13 cellular contexts compared by ENCODE assay signal in genomic region chr3:183158113-183158512, GRCh38. TPM values are rescaled to one million over a fixed set of nuclear protein-coding genes. Genes with fewer than 3 reads are reported as not detected.
DNase-seq lines count a peak whose midpoint lies in the region; ATAC-seq and TF ChIP-seq lines count a peak whose summit lies in the region.
"Had no signal": no experiment of that assay in that cellular context is flagged by ENCODE, and none has a peak within 500 bp of the region (broad histone marks: within the 10 kb centered on the region; RNA-seq: fewer than 3 reads in every experiment).

No MANE protein-coding gene starts in this region.

- H3K27ac Mint-ChIP-seq in naive thymus-derived CD4-positive, alpha-beta T cell: no peak overlapping the region
- no peak overlapping the region for H3K27ac Mint-ChIP-seq in effector memory CD8-positive, alpha-beta T cell
- H3K27ac Mint-ChIP-seq: mesothelial cell of epicardium had no signal

- H3K4me3 Mint-ChIP-seq in naive thymus-derived CD4-positive, alpha-beta T cell: no peak overlapping the region
- H3K4me3 Mint-ChIP-seq in effector memory CD8-positive, alpha-beta T cell: no peak overlapping the region
- H3K4me3 Mint-ChIP-seq: CD14-positive monocyte, mesothelial cell of epicardium had no signal

- H3K9me3 Mint-ChIP-seq in naive thymus-derived CD4-positive, alpha-beta T cell: no peaks in the 10 kb centered on the region
- no peaks in the 10 kb centered on the region for H3K9me3 Mint-ChIP-seq in effector memory CD8-positive, alpha-beta T cell
- H3K9me3 Mint-ChIP-seq: mesothelial cell of epicardium had no signal

- H3K36me3 ChIP-seq in naive thymus-derived CD4-positive, alpha-beta T cell (ENCODE audit: control insufficient read depth in 2 of 3, insufficient read depth in 3 of 3, low read length in 3 of 3): peaks cover 0 to 4% (median 0%) of the 10 kb centered on the region in 3 experiments
- H3K36me3 ChIP-seq: esophagus squamous epithelium had no signal

- H3K36me3 Mint-ChIP-seq in naive thymus-derived CD4-positive, alpha-beta T cell: peaks cover 0 to 9% (median 0%) of the 10 kb centered on the region in 5 donors
- peaks cover 2% of the 10 kb centered on the region for H3K36me3 Mint-ChIP-seq in effector memory CD8-positive, alpha-beta T cell (ENCODE audit: insufficient read depth)
- H3K36me3 Mint-ChIP-seq: mesothelial cell of epicardium had no signal

- H3K9me3 ChIP-seq in naive thymus-derived CD4-positive, alpha-beta T cell (ENCODE audit: control insufficient read depth in 2 of 3, low read length in 3 of 3): no peaks in the 10 kb centered on the region
- H3K9me3 ChIP-seq: esophagus squamous epithelium had no signal

- H3K4me1 Mint-ChIP-seq in naive thymus-derived CD4-positive, alpha-beta T cell: peaks cover 7 to 33% (median 9%) of the 10 kb centered on the region in 7 donors
- peaks cover 10 to 11% of the 10 kb centered on the region in 2 donors for H3K4me1 Mint-ChIP-seq in effector memory CD8-positive, alpha-beta T cell (ENCODE audit: low read depth in 2 of 2)

- no peak overlapping the region for H3K4me3 ChIP-seq in naive thymus-derived CD4-positive, alpha-beta T cell (ENCODE audit: low read length)
- H3K4me3 ChIP-seq: esophagus squamous epithelium had no signal

- H3K27me3 ChIP-seq in naive thymus-derived CD4-positive, alpha-beta T cell (ENCODE audit: control insufficient read depth in 2 of 2, insufficient read depth in 2 of 2, low read length in 2 of 2): no peaks in the 10 kb centered on the region

- POLR2A ChIA-PET in naive thymus-derived CD4-positive, alpha-beta T cell (lab: Charles Lee): no interaction called here

- peaks cover 5% of the 10 kb centered on the region in 2 donors for H3K4me1 ChIP-seq in naive thymus-derived CD4-positive, alpha-beta T cell (ENCODE audit: control insufficient read depth in 2 of 2, insufficient read depth in 2 of 2, low read length in 2 of 2)

- DNase-seq in omental fat pad (ENCODE audit: low spot score): no peak
- no peak for DNase-seq in naive thymus-derived CD4-positive, alpha-beta T cell
- no peak for DNase-seq in NAMALWA (ENCODE audit: low spot score)
- DNase-seq in effector memory CD8-positive, alpha-beta T cell: no peak
- DNase-seq: caudate nucleus, esophagus squamous epithelium had no signal

- ATAC-seq in GM18502 (IDR thresholded peaks at IDR 0.05; ENCODE audit: poor library complexity, unreplicated experiment) (peak; percentile 21), GM19397 (IDR thresholded peaks at IDR 0.05; ENCODE audit: unreplicated experiment) (peak; percentile 6), HG02870 (IDR thresholded peaks at IDR 0.05; ENCODE audit: unreplicated experiment) (peak; percentile 15), HG03520 (IDR thresholded peaks at IDR 0.05; ENCODE audit: unreplicated experiment) (peak; percentile 35), omental fat pad (ENCODE audit: low FRiP score) (no peak)
- no peak for ATAC-seq in naive thymus-derived CD4-positive, alpha-beta T cell
- no peak for ATAC-seq in effector memory CD8-positive, alpha-beta T cell (replicated peaks)

- CTCF ChIA-PET in naive thymus-derived CD4-positive, alpha-beta T cell (lab: Charles Lee): no interaction called here

- TF ChIP-seq CTCF in omental fat pad (IDR thresholded peaks at IDR 0.05): no peak

- no peaks in the 10 kb centered on the region for H3K27me3 Mint-ChIP-seq in naive thymus-derived CD4-positive, alpha-beta T cell
- no peaks in the 10 kb centered on the region for H3K27me3 Mint-ChIP-seq in effector memory CD8-positive, alpha-beta T cell

- no peak overlapping the region for H3K27ac ChIP-seq in naive thymus-derived CD4-positive, alpha-beta T cell (ENCODE audit: low read depth, low read length)
- H3K27ac ChIP-seq: esophagus squamous epithelium had no signal

- intact Hi-C loops in naive thymus-derived CD4-positive, alpha-beta T cell (cut with micrococcal nuclease): no loop called here

RNA-seq across cellular contexts. Expression of gene LAMP3, which starts 4.4 kb away (rescaled TPM):
- total RNA-seq in omental fat pad: under 1 TPM in 1 of 4 donors, not detected in 3; 0.37 TPM
- total RNA-seq in naive thymus-derived CD4-positive, alpha-beta T cell: 1 to 10 TPM; 1.1 to 8.6 (median 1.5) TPM
- polyA plus RNA-seq in naive thymus-derived CD4-positive, alpha-beta T cell: 1 to 10 TPM; 2.6 to 4.0 TPM
- total RNA-seq: LHCN-M2 had no signal
- polyA plus RNA-seq: CD14-positive monocyte had no signal

RNA-seq across cellular contexts. Expression of gene MCCC1, which starts 58.8 kb away (rescaled TPM):
- total RNA-seq in omental fat pad: 10 to 100 TPM; 37.5 to 68.2 (median 49.3) TPM
- 10 to 100 TPM; 17.7 to 37.5 (median 31.8) TPM for total RNA-seq in naive thymus-derived CD4-positive, alpha-beta T cell
- polyA plus RNA-seq in naive thymus-derived CD4-positive, alpha-beta T cell: 10 to 100 TPM; 26.4 to 31.8 TPM

Comparison
In these comparisons a context has a peak if more than half of its experiments do, and no peak if none do; other contexts are left out.
1. ATAC-seq: peak in GM18502 (single experiment), GM19397 (single experiment), HG02870 (single experiment) and HG03520 (single experiment); none in omental fat pad (single experiment), naive thymus-derived CD4-positive, alpha-beta T cell (single experiment) and effector memory CD8-positive, alpha-beta T cell (single experiment).